ENCODE assay signal across 15 cellular contexts in genomic region chr5:180498378-180498777, GRCh38.
"Had no signal": no experiment of that assay in that cellular context is flagged by ENCODE, and none has a peak within 500 bp of the region (broad histone marks: within the 10 kb centered on the region; RNA-seq: fewer than 3 reads in every experiment).

No MANE protein-coding gene starts in this region.

- H3K27ac Mint-ChIP-seq: activated CD4-positive, alpha-beta memory T cell treated with anti-CD3 and anti-CD28 coated beads, Interleukin-2, amount 10 ng/mL, durations not matched to agents 7 days and 5 days; activated naive CD4-positive, alpha-beta T cell treated with anti-CD3 and anti-CD28 coated beads, Interleukin-2, amount 10 ng/mL, durations not matched to agents 7 days and 5 days; activated T-helper 17 cell treated with anti-CD3 and anti-CD28 coated beads, Interleukin-2, amount 50 U/mL, for 72 hours; dendritic cell treated with granulocyte-macrophage colony-stimulating factor and Interleukin-4, amounts not matched to agents 40 ng/mL and 50 ng/mL, for 4 days; T-cell had no signal

- H3K27me3 ChIP-seq: brain microvascular endothelial cell, right lobe of liver, upper lobe of left lung had no signal

- H3K4me3 ChIP-seq: lower lobe of right lung, right lobe of liver, upper lobe of left lung had no signal

- DNase-seq: activated CD4-positive, alpha-beta memory T cell treated with anti-CD3 and anti-CD28 coated beads, Interleukin-2, amount 10 ng/mL, durations not matched to agents 7 days and 5 days; activated CD4-positive, alpha-beta T cell treated with anti-CD3 and anti-CD28 coated beads for 4 hours; activated naive CD4-positive, alpha-beta T cell treated with anti-CD3 and anti-CD28 coated beads, Interleukin-2, amount 10 ng/mL, durations not matched to agents 7 days and 5 days; amygdala; brain microvascular endothelial cell; left colon; lower lobe of right lung; right lobe of liver; stimulated activated naive CD8-positive, alpha-beta T cell treated with anti-CD3 and anti-CD28 coated beads, Interleukin-15, Interleukin-2, amounts not matched to agents 100 U/mL and 50 U/mL, for 24 hours; T-cell; T1000; upper lobe of left lung had no signal

- H3K36me3 ChIP-seq: right lobe of liver, upper lobe of left lung had no signal

- H3K9me3 Mint-ChIP-seq: activated CD4-positive, alpha-beta memory T cell treated with anti-CD3 and anti-CD28 coated beads, Interleukin-2, amount 10 ng/mL, durations not matched to agents 7 days and 5 days; activated naive CD4-positive, alpha-beta T cell treated with anti-CD3 and anti-CD28 coated beads, Interleukin-2, amount 10 ng/mL, durations not matched to agents 7 days and 5 days; activated T-helper 17 cell treated with anti-CD3 and anti-CD28 coated beads, Interleukin-2, amount 50 U/mL, for 72 hours; dendritic cell treated with granulocyte-macrophage colony-stimulating factor and Interleukin-4, amounts not matched to agents 40 ng/mL and 50 ng/mL, for 4 days; T-cell had no signal

- H3K4me3 Mint-ChIP-seq: activated CD4-positive, alpha-beta memory T cell treated with anti-CD3 and anti-CD28 coated beads, Interleukin-2, amount 10 ng/mL, durations not matched to agents 7 days and 5 days; activated naive CD4-positive, alpha-beta T cell treated with anti-CD3 and anti-CD28 coated beads, Interleukin-2, amount 10 ng/mL, durations not matched to agents 7 days and 5 days; activated T-helper 17 cell treated with anti-CD3 and anti-CD28 coated beads, Interleukin-2, amount 50 U/mL, for 72 hours; dendritic cell treated with granulocyte-macrophage colony-stimulating factor and Interleukin-4, amounts not matched to agents 40 ng/mL and 50 ng/mL, for 4 days; T-cell had no signal

- H3K9me3 ChIP-seq: lower lobe of right lung, right lobe of liver, upper lobe of left lung had no signal

- H3K27me3 Mint-ChIP-seq: activated CD4-positive, alpha-beta memory T cell treated with anti-CD3 and anti-CD28 coated beads, Interleukin-2, amount 10 ng/mL, durations not matched to agents 7 days and 5 days; activated naive CD4-positive, alpha-beta T cell treated with anti-CD3 and anti-CD28 coated beads, Interleukin-2, amount 10 ng/mL, durations not matched to agents 7 days and 5 days; activated T-helper 17 cell treated with anti-CD3 and anti-CD28 coated beads, Interleukin-2, amount 50 U/mL, for 72 hours; dendritic cell treated with granulocyte-macrophage colony-stimulating factor and Interleukin-4, amounts not matched to agents 40 ng/mL and 50 ng/mL, for 4 days; T-cell had no signal

- FAIRE-seq: islet of Langerhans had no signal

- ATAC-seq: activated T-helper 17 cell treated with anti-CD3 and anti-CD28 coated beads, Interleukin-2, amount 50 U/mL, for 72 hours; left colon; lower lobe of right lung; right lobe of liver; stimulated activated naive CD8-positive, alpha-beta T cell treated with anti-CD3 and anti-CD28 coated beads, Interleukin-15, Interleukin-2, amounts not matched to agents 100 U/mL and 50 U/mL, for 24 hours; T-cell had no signal

- H3K27ac ChIP-seq: brain microvascular endothelial cell, lower lobe of right lung, right lobe of liver, upper lobe of left lung had no signal
